ENCODE assay signal across 22 cellular contexts in genomic region chr10:114315566-114316420, GRCh38.
"Had no signal": no experiment of that assay in that cellular context is flagged by ENCODE, and none has a peak within 500 bp of the region (broad histone marks: within the 10 kb centered on the region; RNA-seq: fewer than 3 reads in every experiment).

No MANE protein-coding gene starts in this region.

- ATAC-seq: activated CD8-positive, alpha-beta memory T cell treated with anti-CD3 and anti-CD28 coated beads, Interleukin-2, amount 10 ng/mL, durations not matched to agents 7 days and 5 days; activated CD8-positive, alpha-beta T cell treated with anti-CD3 and anti-CD28 coated beads for 36 hours; body of pancreas; foreskin keratinocyte; left lobe of liver; naive thymus-derived CD8-positive, alpha-beta T cell; SK-N-SH treated with all-trans-retinoic acid at 6 μM for 48 hours; stimulated activated memory B cell treated with anti-CD40 and anti-IgM and Interleukin-4, amounts not matched to agents 10 μg/mL and 1 μg/mL and 100 μg/mL, for 72 hours; T-cell had no signal

- H3K27me3 Mint-ChIP-seq: activated CD4-positive, alpha-beta T cell treated with anti-CD3 and anti-CD28 coated beads, Interleukin-2, amount 10 ng/mL, durations not matched to agents 7 days and 5 days; activated CD8-positive, alpha-beta T cell treated with anti-CD3 and anti-CD28 coated beads for 36 hours; activated naive CD4-positive, alpha-beta T cell treated with anti-CD3 and anti-CD28 coated beads, Interleukin-2, amount 50 U/mL, for 24 hours had no signal

- DNase-seq: activated CD4-positive, alpha-beta T cell treated with anti-CD3 and anti-CD28 coated beads, Interleukin-2, amount 10 ng/mL, durations not matched to agents 7 days and 5 days; activated CD4-positive, CD25-positive, alpha-beta regulatory T cell treated with anti-CD3 and anti-CD28 coated beads, Interleukin-2, amount 50 U/mL, for 72 hours; activated CD8-positive, alpha-beta memory T cell treated with anti-CD3 and anti-CD28 coated beads, Interleukin-2, amount 10 ng/mL, durations not matched to agents 7 days and 5 days; activated CD8-positive, alpha-beta T cell treated with anti-CD3 and anti-CD28 coated beads for 36 hours; activated gamma-delta T cell treated with Interleukin-2 at 50 U/mL for 16 hours; activated T-cell treated with anti-CD3 and anti-CD28 coated beads for 4 hours; anterior cingulate cortex; body of pancreas; dermis blood vessel endothelial cell; effector memory CD4-positive, alpha-beta T cell; foreskin keratinocyte; naive thymus-derived CD8-positive, alpha-beta T cell; right cardiac atrium; stimulated activated CD4-positive, alpha-beta T cell treated with anti-CD3 and anti-CD28 coated beads, Interleukin-2, amount 100 ng/mL, for 24 hours; testis; WERI-Rb-1 had no signal

- H3K27ac Mint-ChIP-seq: activated CD4-positive, alpha-beta T cell treated with anti-CD3 and anti-CD28 coated beads, Interleukin-2, amount 10 ng/mL, durations not matched to agents 7 days and 5 days; activated CD8-positive, alpha-beta memory T cell treated with anti-CD3 and anti-CD28 coated beads, Interleukin-2, amount 10 ng/mL, durations not matched to agents 7 days and 5 days; activated CD8-positive, alpha-beta T cell treated with anti-CD3 and anti-CD28 coated beads for 36 hours; activated naive CD4-positive, alpha-beta T cell treated with anti-CD3 and anti-CD28 coated beads, Interleukin-2, amount 50 U/mL, for 24 hours; mesothelial cell of epicardium; stimulated activated memory B cell treated with anti-CD40 and anti-IgM and Interleukin-4, amounts not matched to agents 10 μg/mL and 1 μg/mL and 100 μg/mL, for 72 hours; T-cell had no signal

- H3K36me3 Mint-ChIP-seq: activated CD8-positive, alpha-beta memory T cell treated with anti-CD3 and anti-CD28 coated beads, Interleukin-2, amount 10 ng/mL, durations not matched to agents 7 days and 5 days; activated naive CD4-positive, alpha-beta T cell treated with anti-CD3 and anti-CD28 coated beads, Interleukin-2, amount 50 U/mL, for 24 hours; mesothelial cell of epicardium; naive thymus-derived CD8-positive, alpha-beta T cell; stimulated activated memory B cell treated with anti-CD40 and anti-IgM and Interleukin-4, amounts not matched to agents 10 μg/mL and 1 μg/mL and 100 μg/mL, for 72 hours; T-cell had no signal

- H3K9me3 Mint-ChIP-seq: activated CD4-positive, alpha-beta T cell treated with anti-CD3 and anti-CD28 coated beads, Interleukin-2, amount 10 ng/mL, durations not matched to agents 7 days and 5 days; activated CD8-positive, alpha-beta T cell treated with anti-CD3 and anti-CD28 coated beads for 36 hours; activated naive CD4-positive, alpha-beta T cell treated with anti-CD3 and anti-CD28 coated beads, Interleukin-2, amount 50 U/mL, for 24 hours; mesothelial cell of epicardium; naive thymus-derived CD8-positive, alpha-beta T cell; stimulated activated memory B cell treated with anti-CD40 and anti-IgM and Interleukin-4, amounts not matched to agents 10 μg/mL and 1 μg/mL and 100 μg/mL, for 72 hours; T-cell had no signal

- H3K4me3 Mint-ChIP-seq: activated CD4-positive, alpha-beta T cell treated with anti-CD3 and anti-CD28 coated beads, Interleukin-2, amount 10 ng/mL, durations not matched to agents 7 days and 5 days; activated CD8-positive, alpha-beta memory T cell treated with anti-CD3 and anti-CD28 coated beads, Interleukin-2, amount 10 ng/mL, durations not matched to agents 7 days and 5 days; activated CD8-positive, alpha-beta T cell treated with anti-CD3 and anti-CD28 coated beads for 36 hours; activated naive CD4-positive, alpha-beta T cell treated with anti-CD3 and anti-CD28 coated beads, Interleukin-2, amount 50 U/mL, for 24 hours; mesothelial cell of epicardium; naive thymus-derived CD8-positive, alpha-beta T cell; stimulated activated memory B cell treated with anti-CD40 and anti-IgM and Interleukin-4, amounts not matched to agents 10 μg/mL and 1 μg/mL and 100 μg/mL, for 72 hours; T-cell had no signal

- H3K4me1 Mint-ChIP-seq: activated CD4-positive, alpha-beta T cell treated with anti-CD3 and anti-CD28 coated beads, Interleukin-2, amount 10 ng/mL, durations not matched to agents 7 days and 5 days; activated CD8-positive, alpha-beta memory T cell treated with anti-CD3 and anti-CD28 coated beads, Interleukin-2, amount 10 ng/mL, durations not matched to agents 7 days and 5 days; activated naive CD4-positive, alpha-beta T cell treated with anti-CD3 and anti-CD28 coated beads, Interleukin-2, amount 50 U/mL, for 24 hours; naive thymus-derived CD8-positive, alpha-beta T cell; stimulated activated memory B cell treated with anti-CD40 and anti-IgM and Interleukin-4, amounts not matched to agents 10 μg/mL and 1 μg/mL and 100 μg/mL, for 72 hours; T-cell had no signal
